Comparison of ENCODE assay signal across 1 cellular context in the genomic region with DNA sequence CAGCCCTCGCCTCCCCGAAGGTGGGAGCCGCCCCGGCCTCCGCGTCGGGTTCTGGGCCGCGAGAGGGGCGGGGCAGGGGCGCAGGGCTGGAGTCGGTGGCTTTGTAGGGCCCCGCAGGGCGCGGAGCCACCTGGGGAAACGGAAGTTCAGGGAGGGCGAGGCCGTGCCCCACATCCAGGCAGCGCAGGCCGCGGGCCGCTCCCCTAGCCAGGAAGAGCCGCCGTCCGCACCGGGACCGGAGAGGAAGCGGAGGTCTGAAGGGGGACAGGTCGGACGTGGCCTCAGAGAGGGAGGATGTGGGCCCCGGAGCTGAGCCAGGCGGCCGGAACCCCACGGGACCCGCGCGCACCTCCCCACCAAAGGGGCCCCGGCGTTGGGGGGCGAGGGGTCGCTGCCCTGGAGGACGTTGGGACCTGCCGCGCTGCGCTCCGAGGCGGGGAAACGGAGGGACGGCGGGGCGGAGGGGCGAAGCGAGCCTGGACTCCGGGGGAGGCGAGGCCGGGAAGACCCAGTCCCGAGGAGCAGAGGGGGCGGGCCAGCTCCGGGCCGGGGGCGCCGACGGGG.
TF ChIP-seq lines count a peak whose summit lies in the region.

No MANE protein-coding gene starts in this region.

TF ChIP-seq in liver, 16 proteins besides CTCF, POLR2A, EP300 and RAD21 (continued from another document):
- TF ChIP-seq HNF4A (conservative IDR thresholded peaks at IDR 0.05) (no peak), SP1 (IDR thresholded peaks at IDR 0.05) (no peak)
